Comparison of ENCODE assay signal across 1 cellular context in genomic region chr22:18001040-18001893, GRCh38.
TF ChIP-seq lines count a peak whose summit lies in the region.

No MANE protein-coding gene starts in this region.

TF ChIP-seq in K562, 482 proteins besides CTCF, POLR2A, EP300 and RAD21 (continued from another document and continues in another):
- TF ChIP-seq TFE3 (CRISPR knock-in tag; IDR thresholded peaks at IDR 0.05), result no peak
- no peak for TF ChIP-seq PCBP2 (IDR thresholded peaks at IDR 0.05; ENCODE audit: low read depth, low read length, poor library complexity, severe bottlenecking)
- peak; percentile 90 for TF ChIP-seq U2AF1 (optimal IDR thresholded peaks at IDR 0.05; ENCODE audit: low read depth, low read length)
- no peak for TF ChIP-seq ZNF224 (CRISPR knock-in tag; IDR thresholded peaks at IDR 0.05)
- no peak; the same call in 1 of the 2 replicates for TF ChIP-seq LCOR (CRISPR knock-in tag; IDR thresholded peaks at IDR 0.05)
- peak; percentile 89 to 93 for TF ChIP-seq MNT (conservative IDR thresholded peaks at IDR 0.05)
- peak; percentile 94 for TF ChIP-seq TCF7L2 (IDR thresholded peaks at IDR 0.05; ENCODE audit: low read depth, low read length)
- TF ChIP-seq ZZZ3 (IDR thresholded peaks at IDR 0.05), result no peak
- no peak for TF ChIP-seq KAT2B (IDR thresholded peaks at IDR 0.05; ENCODE audit: low read depth, low read length)
- TF ChIP-seq DNMT1 (IDR thresholded peaks at IDR 0.05), result no peak
- TF ChIP-seq DEAF1 (CRISPR knock-in tag; IDR thresholded peaks at IDR 0.05), result no peak
- no peak for TF ChIP-seq DLX4 (CRISPR knock-in tag; IDR thresholded peaks at IDR 0.05)
- TF ChIP-seq BCL6 (CRISPR knock-in tag; IDR thresholded peaks at IDR 0.05), result no peak
- TF ChIP-seq NFE2L1 (tag; IDR thresholded peaks at IDR 0.05; ENCODE audit: borderline replicate concordance, low read depth), result no peak
- TF ChIP-seq ZNF184 (CRISPR knock-in tag; IDR thresholded peaks at IDR 0.05), result no peak
- TF ChIP-seq CREB5 (CRISPR knock-in tag; IDR thresholded peaks at IDR 0.05), result no peak
- TF ChIP-seq FOXJ3 (CRISPR knock-in tag; IDR thresholded peaks at IDR 0.05), result no peak
- TF ChIP-seq RNF2 (IDR thresholded peaks at IDR 0.05), result peak; percentile 89; the same call in 1 of the 2 replicates
- no peak for TF ChIP-seq KDM4B (IDR thresholded peaks at IDR 0.05; ENCODE audit: borderline replicate concordance in 2 of 2, low read depth in 1 of 2)
- no peak for TF ChIP-seq PHB (CRISPR knock-in tag; IDR thresholded peaks at IDR 0.05)
- TF ChIP-seq U2AF2 (optimal IDR thresholded peaks at IDR 0.05; ENCODE audit: low read depth, low read length), result no peak
- peak; percentile 83 for TF ChIP-seq RB1 (IDR thresholded peaks at IDR 0.05; ENCODE audit: low read depth)
- TF ChIP-seq TRIM28 (IDR thresholded peaks at IDR 0.05), result no peak; the same call in 1 of the 2 replicates
- TF ChIP-seq SAP30 (IDR thresholded peaks at IDR 0.05; ENCODE audit: borderline replicate concordance, insufficient read depth, low read depth, low read length, poor library complexity, severe bottlenecking), result peak; percentile 88
- no peak for TF ChIP-seq MEF2D (tag; conservative IDR thresholded peaks at IDR 0.05; ENCODE audit: low read depth)
- TF ChIP-seq ATF1 (CRISPR knock-in tag; IDR thresholded peaks at IDR 0.05), result no peak
- TF ChIP-seq ATF1 (tag; IDR thresholded peaks at IDR 0.05), result peak; percentile 81
- TF ChIP-seq RREB1 (CRISPR knock-in tag; IDR thresholded peaks at IDR 0.05), result 0 out of 2 replicates have a peak, but pooled peaks have one; percentile 63
- no peak for TF ChIP-seq CBFB (CRISPR knock-in tag; IDR thresholded peaks at IDR 0.05)
- no peak for TF ChIP-seq PBX2 (CRISPR knock-in tag; IDR thresholded peaks at IDR 0.05; ENCODE audit: low read depth)
- TF ChIP-seq PBX2 (tag; conservative IDR thresholded peaks at IDR 0.05; ENCODE audit: low read depth), result peak; percentile 76
- TF ChIP-seq SNAPC5 (CRISPR knock-in tag; IDR thresholded peaks at IDR 0.05), result no peak
- TF ChIP-seq MAFF (IDR thresholded peaks at IDR 0.05; ENCODE audit: low read length), result peak; percentile 75
- TF ChIP-seq PATZ1 (CRISPR knock-in tag; IDR thresholded peaks at IDR 0.05; ENCODE audit: borderline replicate concordance), result no peak
- TF ChIP-seq CBX1 (IDR thresholded peaks at IDR 0.05; ENCODE audit: low read depth), result peak; percentile 83
- no peak for TF ChIP-seq OTX1 (CRISPR knock-in tag; IDR thresholded peaks at IDR 0.05)
- no peak for TF ChIP-seq ZNF239 (CRISPR knock-in tag; IDR thresholded peaks at IDR 0.05)
- TF ChIP-seq TGIF2 (CRISPR knock-in tag; IDR thresholded peaks at IDR 0.05), result no peak
- no peak for TF ChIP-seq MECOM (CRISPR knock-in tag; IDR thresholded peaks at IDR 0.05)
- no peak for TF ChIP-seq TCF15 (CRISPR knock-in tag; IDR thresholded peaks at IDR 0.05)
- TF ChIP-seq DACH1 (IDR thresholded peaks at IDR 0.05; ENCODE audit: partially characterized antibody), result peak; percentile 7
- TF ChIP-seq ZNF668 (CRISPR knock-in tag; IDR thresholded peaks at IDR 0.05), result no peak
- TF ChIP-seq FOXK2 (conservative IDR thresholded peaks at IDR 0.05 in 1 of 2, IDR thresholded peaks at IDR 0.05 in 1 of 2; ENCODE audit: low read depth in 2 of 2), result peak in 1 of 2 experiments; percentile 100; a peak in 2 of 4 replicates
- peak; percentile 95 for TF ChIP-seq ASH1L (IDR thresholded peaks at IDR 0.05; ENCODE audit: borderline replicate concordance, low read depth, partially characterized antibody)
- no peak for TF ChIP-seq ZNF41 (CRISPR knock-in tag; conservative IDR thresholded peaks at IDR 0.05)
- TF ChIP-seq YBX1 (IDR thresholded peaks at IDR 0.05), result no peak
- no peak for TF ChIP-seq ETS2 (tag; IDR thresholded peaks at IDR 0.05; ENCODE audit: borderline replicate concordance, poor library complexity, severe bottlenecking)
- TF ChIP-seq HSF4 (CRISPR knock-in tag; IDR thresholded peaks at IDR 0.05; ENCODE audit: borderline replicate concordance), result no peak
- no peak for TF ChIP-seq MAFG (tag; conservative IDR thresholded peaks at IDR 0.05)
